ENCODE assay signal across 11 cellular contexts in genomic region chr12:59736786-59737185, GRCh38.
A peak's percentile ranks its signal among the peaks of the same experiment; 100 is the strongest.
DNase-seq lines count a peak whose midpoint lies in the region; ATAC-seq and TF ChIP-seq lines count a peak whose summit lies in the region.
"Had no signal": no experiment of that assay in that cellular context is flagged by ENCODE, and none has a peak within 500 bp of the region (broad histone marks: within the 10 kb centered on the region; RNA-seq: fewer than 3 reads in every experiment).

No MANE protein-coding gene starts in this region.

- CTCF ChIA-PET in naive thymus-derived CD4-positive, alpha-beta T cell (lab: Charles Lee) = no interaction called here

- no peak overlapping the region for H3K4me3 ChIP-seq in heart right ventricle
- no peak overlapping the region for H3K4me3 ChIP-seq in naive thymus-derived CD4-positive, alpha-beta T cell (ENCODE audit: low read length)
- H3K4me3 ChIP-seq: cardiac muscle cell, lung had no signal

- H3K36me3 ChIP-seq in heart right ventricle = no peaks in the 10 kb centered on the region
- peaks cover 0 to 13% (median 0%) of the 10 kb centered on the region in 3 experiments for H3K36me3 ChIP-seq in naive thymus-derived CD4-positive, alpha-beta T cell (ENCODE audit: control insufficient read depth in 2 of 3, insufficient read depth in 3 of 3, low read length in 3 of 3)
- H3K36me3 ChIP-seq: cardiac muscle cell had no signal

- intact Hi-C loops in heart right ventricle (cut with DNase I) = no loop called here
- intact Hi-C loops in naive thymus-derived CD4-positive, alpha-beta T cell (cut with micrococcal nuclease) = no loop called here

- no peaks in the 10 kb centered on the region for H3K9me3 ChIP-seq in heart right ventricle
- H3K9me3 ChIP-seq in naive thymus-derived CD4-positive, alpha-beta T cell (ENCODE audit: control insufficient read depth in 2 of 3, low read length in 3 of 3) = no peaks in the 10 kb centered on the region

- POLR2A ChIA-PET in naive thymus-derived CD4-positive, alpha-beta T cell (lab: Charles Lee) = no interaction called here

- TF ChIP-seq CTCF in HFFc6 (IDR thresholded peaks at IDR 0.05) = no peak
- TF ChIP-seq CTCF in heart right ventricle (IDR thresholded peaks at IDR 0.05) = no peak

- peak overlapping the region in 3 of 10 donors; percentile 10 to 19 (median 16) for H3K27ac ChIP-seq in heart right ventricle
- no peak overlapping the region for H3K27ac ChIP-seq in naive thymus-derived CD4-positive, alpha-beta T cell (ENCODE audit: low read depth, low read length)
- H3K27ac ChIP-seq: cardiac muscle cell had no signal

- no peaks in the 10 kb centered on the region for H3K27me3 ChIP-seq in heart right ventricle
- no peaks in the 10 kb centered on the region for H3K27me3 ChIP-seq in naive thymus-derived CD4-positive, alpha-beta T cell (ENCODE audit: control insufficient read depth in 2 of 2, insufficient read depth in 2 of 2, low read length in 2 of 2)
- H3K27me3 ChIP-seq: cardiac muscle cell had no signal

- DNase-seq in AG08396 (ENCODE audit: low spot score) (peak; percentile 76), HFFc6 (peak; percentile 94), T1000 (lab: John Stamatoyannopoulos, UW) (peak; percentile 89), heart right ventricle (no peak), globus pallidus (ENCODE audit: low spot score) (no peak), SW480 (ENCODE audit: low spot score) (no peak)
- DNase-seq in naive thymus-derived CD4-positive, alpha-beta T cell = no peak
- DNase-seq in stimulated activated naive CD8-positive, alpha-beta T cell treated with anti-CD3 and anti-CD28 coated beads, Interleukin-15, amount 100 ng/mL, for 72 hours = no peak

- no peaks in the 10 kb centered on the region for H3K9me3 Mint-ChIP-seq in HFFc6
- peaks cover 0 to 5% (median 0%) of the 10 kb centered on the region in 11 donors for H3K9me3 Mint-ChIP-seq in naive thymus-derived CD4-positive, alpha-beta T cell
- peaks cover 0 to 6% of the 10 kb centered on the region in 2 donors for H3K9me3 Mint-ChIP-seq in stimulated activated naive CD8-positive, alpha-beta T cell treated with anti-CD3 and anti-CD28 coated beads, Interleukin-15, amount 100 ng/mL, for 72 hours

- ATAC-seq in heart right ventricle = peak in 6 of 8 donors; percentile 20 to 62 (median 48)
- no peak for ATAC-seq in naive thymus-derived CD4-positive, alpha-beta T cell
- ATAC-seq in stimulated activated naive CD8-positive, alpha-beta T cell treated with anti-CD3 and anti-CD28 coated beads, Interleukin-15, amount 100 ng/mL, for 72 hours = no peak

- H3K4me1 ChIP-seq in heart right ventricle = peaks cover 0 to 59% (median 22%) of the 10 kb centered on the region in 9 donors
- H3K4me1 ChIP-seq in naive thymus-derived CD4-positive, alpha-beta T cell (ENCODE audit: control insufficient read depth in 2 of 2, insufficient read depth in 2 of 2, low read length in 2 of 2) = peaks cover 0 to 4% of the 10 kb centered on the region in 2 donors

- peak overlapping the region; percentile 62 for H3K4me3 Mint-ChIP-seq in HFFc6
- H3K4me3 Mint-ChIP-seq in naive thymus-derived CD4-positive, alpha-beta T cell = no peak overlapping the region
- H3K4me3 Mint-ChIP-seq in stimulated activated naive CD8-positive, alpha-beta T cell treated with anti-CD3 and anti-CD28 coated beads, Interleukin-15, amount 100 ng/mL, for 72 hours = no peak overlapping the region
- H3K4me3 Mint-ChIP-seq: IgD-negative memory B cell had no signal

- H3K36me3 Mint-ChIP-seq in HFFc6 (ENCODE audit: low read depth) = 0 out of 2 replicates have a peak, but pooled peaks cover 2% of the 10 kb centered on the region
- peaks cover 6 to 44% (median 40%) of the 10 kb centered on the region in 5 donors for H3K36me3 Mint-ChIP-seq in naive thymus-derived CD4-positive, alpha-beta T cell

- H3K4me1 Mint-ChIP-seq in HFFc6 (ENCODE audit: low read depth) = peaks cover 38% of the 10 kb centered on the region
- H3K4me1 Mint-ChIP-seq in naive thymus-derived CD4-positive, alpha-beta T cell = peaks cover 6 to 30% (median 14%) of the 10 kb centered on the region in 7 donors
- H3K4me1 Mint-ChIP-seq in stimulated activated naive CD8-positive, alpha-beta T cell treated with anti-CD3 and anti-CD28 coated beads, Interleukin-15, amount 100 ng/mL, for 72 hours = peaks cover 15% of the 10 kb centered on the region

- WGBS in heart right ventricle, 2 donors = 7 to 9% methylated on average over 1 of the region's 1 CpG

- no peaks in the 10 kb centered on the region; the same call in 1 of the 2 replicates for H3K27me3 Mint-ChIP-seq in HFFc6 (ENCODE audit: insufficient read depth)
- no peaks in the 10 kb centered on the region for H3K27me3 Mint-ChIP-seq in naive thymus-derived CD4-positive, alpha-beta T cell
- H3K27me3 Mint-ChIP-seq in stimulated activated naive CD8-positive, alpha-beta T cell treated with anti-CD3 and anti-CD28 coated beads, Interleukin-15, amount 100 ng/mL, for 72 hours = no peaks in the 10 kb centered on the region
- H3K27me3 Mint-ChIP-seq: IgD-negative memory B cell had no signal

- peak overlapping the region; percentile 86 for H3K27ac Mint-ChIP-seq in HFFc6
- peak overlapping the region in 4 of 9 donors; percentile 1 to 67 (median 30) for H3K27ac Mint-ChIP-seq in naive thymus-derived CD4-positive, alpha-beta T cell
- H3K27ac Mint-ChIP-seq in stimulated activated naive CD8-positive, alpha-beta T cell treated with anti-CD3 and anti-CD28 coated beads, Interleukin-15, amount 100 ng/mL, for 72 hours = no peak overlapping the region

Comparison
In these comparisons a context has a peak if more than half of its experiments do, and no peak if none do; other contexts are left out.
1. DNase-seq: peak in AG08396 (single experiment), HFFc6 (single experiment) and T1000 (single experiment); none in heart right ventricle (0 of 2), globus pallidus (single experiment), naive thymus-derived CD4-positive, alpha-beta T cell (0 of 9), SW480 (single experiment) and stimulated activated naive CD8-positive, alpha-beta T cell treated with anti-CD3 and anti-CD28 coated beads, Interleukin-15, amount 100 ng/mL, for 72 hours (0 of 2).
2. ATAC-seq: peak in heart right ventricle (6 of 8); none in naive thymus-derived CD4-positive, alpha-beta T cell (single experiment) and stimulated activated naive CD8-positive, alpha-beta T cell treated with anti-CD3 and anti-CD28 coated beads, Interleukin-15, amount 100 ng/mL, for 72 hours (single experiment).